ENCODE assay signal across 8 cellular contexts in the genomic region with DNA sequence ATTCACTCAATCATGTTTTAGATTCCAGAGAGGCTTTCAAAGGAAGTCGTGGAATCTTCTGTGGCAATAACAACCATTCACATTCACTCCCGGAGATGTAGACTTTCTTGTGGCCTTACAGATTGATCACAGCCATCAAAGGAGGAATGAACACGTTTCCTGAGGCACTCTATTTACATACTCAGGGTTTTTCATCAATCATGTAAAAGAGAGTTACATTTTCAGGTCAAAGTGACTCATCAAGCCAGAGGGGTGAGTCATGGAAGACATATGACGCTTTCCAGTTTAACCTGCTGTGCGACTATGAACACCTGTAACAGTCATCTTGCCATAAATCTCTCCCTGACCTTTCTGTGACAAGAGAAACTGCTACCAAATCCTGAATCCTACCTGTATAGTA. TPM values are rescaled to one million over a fixed set of nuclear protein-coding genes. Genes with fewer than 3 reads are reported as not detected.
DNase-seq lines count a peak whose midpoint lies in the region; ATAC-seq and TF ChIP-seq lines count a peak whose summit lies in the region.

No MANE protein-coding gene starts in this region.

- CTCF ChIA-PET in Calu3 (lab: Charles Lee): no interaction called here

- H3K9me3 Mint-ChIP-seq in Calu3 (ENCODE audit: low read depth, unreplicated experiment): no peaks in the 10 kb centered on the region
- no peaks in the 10 kb centered on the region for H3K9me3 Mint-ChIP-seq in activated naive CD8-positive, alpha-beta T cell treated with anti-CD3 and anti-CD28 coated beads, Interleukin-2, amount 50 U/mL, for 24 hours

- peak overlapping the region; percentile 24 for H3K4me3 Mint-ChIP-seq in Calu3 (ENCODE audit: low read depth, unreplicated experiment)
- peak overlapping the region; percentile 34 for H3K4me3 Mint-ChIP-seq in activated naive CD8-positive, alpha-beta T cell treated with anti-CD3 and anti-CD28 coated beads, Interleukin-2, amount 50 U/mL, for 24 hours

- ATAC-seq in GM21737 (IDR thresholded peaks at IDR 0.05; ENCODE audit: unreplicated experiment): peak; percentile 64
- peak; percentile 94 for ATAC-seq in activated naive CD8-positive, alpha-beta T cell treated with anti-CD3 and anti-CD28 coated beads, Interleukin-2, amount 50 U/mL, for 24 hours

- H3K27me3 Mint-ChIP-seq in Calu3 (ENCODE audit: unreplicated experiment): no peaks in the 10 kb centered on the region
- no peaks in the 10 kb centered on the region for H3K27me3 Mint-ChIP-seq in activated naive CD8-positive, alpha-beta T cell treated with anti-CD3 and anti-CD28 coated beads, Interleukin-2, amount 50 U/mL, for 24 hours

- no TSS peak for BruUV-seq in Calu3 (replicated peaks; lab: Mats Ljungman, UMichigan)

- H3K27ac Mint-ChIP-seq in Calu3 (ENCODE audit: unreplicated experiment): peak overlapping the region; percentile 93
- peak overlapping the region; percentile 85 for H3K27ac Mint-ChIP-seq in activated naive CD8-positive, alpha-beta T cell treated with anti-CD3 and anti-CD28 coated beads, Interleukin-2, amount 50 U/mL, for 24 hours

- peaks cover 8% of the 10 kb centered on the region for H3K36me3 Mint-ChIP-seq in Calu3 (ENCODE audit: insufficient read depth, unreplicated experiment)
- H3K36me3 Mint-ChIP-seq in activated naive CD8-positive, alpha-beta T cell treated with anti-CD3 and anti-CD28 coated beads, Interleukin-2, amount 50 U/mL, for 24 hours (ENCODE audit: low read depth): no peaks in the 10 kb centered on the region

- intact Hi-C loops in Calu3 (cut with micrococcal nuclease; ENCODE audit: unreplicated experiment): loop anchor here (1.0 to 2.0 kb wide), 2 partner anchors 41 to 97 kb away; no protein-coding TSS in a partner anchor

- no peak for TF ChIP-seq CTCF in Calu3 (IDR thresholded peaks at IDR 0.05; ENCODE audit: unreplicated experiment)

- DNase-seq in Calu3 (peak; percentile 69), NCI-H146 (lab: John Stamatoyannopoulos, UW) (peak; percentile 71), renal cortical epithelial cell (ENCODE audit: low read depth) (peak; percentile 97), SK-N-DZ (ENCODE audit: low spot score) (no peak), T-helper 9 cell (no peak), pons (ENCODE audit: low spot score) (no peak)
- peak; percentile 20 for DNase-seq in activated naive CD8-positive, alpha-beta T cell treated with anti-CD3 and anti-CD28 coated beads, Interleukin-2, amount 50 U/mL, for 24 hours

- H3K4me1 Mint-ChIP-seq in Calu3 (ENCODE audit: low read depth, unreplicated experiment): peaks cover 48% of the 10 kb centered on the region
- peaks cover 44% of the 10 kb centered on the region for H3K4me1 Mint-ChIP-seq in activated naive CD8-positive, alpha-beta T cell treated with anti-CD3 and anti-CD28 coated beads, Interleukin-2, amount 50 U/mL, for 24 hours

RNA-seq across cellular contexts. Expression of gene RAD23B, which starts 39.3 kb away (rescaled TPM):
- 82.3 and 97.8 TPM in 2 replicates for total RNA-seq in Calu3 (2022)
- total RNA-seq in renal cortical epithelial cell: 90.6 and 140 TPM in 2 replicates
- polyA plus RNA-seq in SK-N-DZ (2014; cell fraction: cytosol; rRNA removed): 83.9 and 102 TPM in 2 replicates
- polyA plus RNA-seq in SK-N-DZ (2014; cell fraction: nucleus; rRNA removed): 25.5 and 29.9 TPM in 2 replicates

Comparison
In these comparisons a context has a peak if more than half of its experiments do, and no peak if none do; other contexts are left out.
1. DNase-seq: peak in Calu3 (single experiment), NCI-H146 (single experiment), activated naive CD8-positive, alpha-beta T cell treated with anti-CD3 and anti-CD28 coated beads, Interleukin-2, amount 50 U/mL, for 24 hours (single experiment) and renal cortical epithelial cell (single experiment); none in SK-N-DZ (single experiment), T-helper 9 cell (single experiment) and pons (single experiment).